ENCODE assay signal across 1 cellular context in the genomic region with DNA sequence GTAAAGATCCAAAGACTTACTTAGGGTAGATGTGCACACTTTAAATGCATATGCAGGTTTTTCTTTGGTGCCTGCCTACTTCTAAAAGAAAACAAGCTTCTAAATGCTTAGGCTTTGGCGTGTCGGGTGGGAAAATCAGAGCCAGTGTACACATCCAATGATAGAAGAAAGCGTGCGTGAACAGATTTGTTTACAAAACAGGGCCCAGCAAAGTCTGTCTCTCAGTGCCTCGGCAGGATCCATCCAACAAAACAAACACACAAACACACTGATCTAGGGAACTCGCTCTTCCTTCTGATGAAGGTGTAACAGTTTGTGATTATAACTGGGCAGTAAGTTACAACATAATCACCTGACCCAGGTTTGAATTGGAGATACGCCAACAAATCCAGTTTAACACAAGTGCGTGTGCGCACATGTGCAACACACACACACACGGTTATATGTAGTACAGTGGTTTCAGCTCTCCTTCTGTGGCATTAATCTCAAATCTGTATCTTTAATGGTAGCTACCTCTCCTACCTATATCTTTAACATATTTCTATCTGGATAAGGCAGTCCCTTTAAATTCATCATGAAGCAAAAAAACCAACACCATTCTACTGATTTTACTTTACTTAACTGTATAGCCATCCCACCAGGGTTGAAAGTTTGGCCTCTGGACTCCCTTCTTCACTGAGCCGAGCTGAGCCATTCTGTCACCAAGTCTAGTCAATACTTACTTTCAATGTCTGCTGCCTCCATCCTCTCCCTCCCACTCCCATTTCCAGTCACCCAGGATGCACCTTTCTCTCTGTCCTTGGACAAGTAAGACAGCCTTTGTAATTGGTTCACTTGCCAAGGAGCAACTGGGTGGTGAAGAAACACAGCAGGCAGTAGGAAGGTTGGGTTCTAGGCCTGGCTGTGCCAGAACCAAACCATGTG.
TF ChIP-seq lines count a peak whose summit lies in the region.

No MANE protein-coding gene starts in this region.

TF ChIP-seq in HepG2, 621 proteins besides CTCF, POLR2A, EP300 and RAD21 (continued from another document):
- TF ChIP-seq, protein P1, sequence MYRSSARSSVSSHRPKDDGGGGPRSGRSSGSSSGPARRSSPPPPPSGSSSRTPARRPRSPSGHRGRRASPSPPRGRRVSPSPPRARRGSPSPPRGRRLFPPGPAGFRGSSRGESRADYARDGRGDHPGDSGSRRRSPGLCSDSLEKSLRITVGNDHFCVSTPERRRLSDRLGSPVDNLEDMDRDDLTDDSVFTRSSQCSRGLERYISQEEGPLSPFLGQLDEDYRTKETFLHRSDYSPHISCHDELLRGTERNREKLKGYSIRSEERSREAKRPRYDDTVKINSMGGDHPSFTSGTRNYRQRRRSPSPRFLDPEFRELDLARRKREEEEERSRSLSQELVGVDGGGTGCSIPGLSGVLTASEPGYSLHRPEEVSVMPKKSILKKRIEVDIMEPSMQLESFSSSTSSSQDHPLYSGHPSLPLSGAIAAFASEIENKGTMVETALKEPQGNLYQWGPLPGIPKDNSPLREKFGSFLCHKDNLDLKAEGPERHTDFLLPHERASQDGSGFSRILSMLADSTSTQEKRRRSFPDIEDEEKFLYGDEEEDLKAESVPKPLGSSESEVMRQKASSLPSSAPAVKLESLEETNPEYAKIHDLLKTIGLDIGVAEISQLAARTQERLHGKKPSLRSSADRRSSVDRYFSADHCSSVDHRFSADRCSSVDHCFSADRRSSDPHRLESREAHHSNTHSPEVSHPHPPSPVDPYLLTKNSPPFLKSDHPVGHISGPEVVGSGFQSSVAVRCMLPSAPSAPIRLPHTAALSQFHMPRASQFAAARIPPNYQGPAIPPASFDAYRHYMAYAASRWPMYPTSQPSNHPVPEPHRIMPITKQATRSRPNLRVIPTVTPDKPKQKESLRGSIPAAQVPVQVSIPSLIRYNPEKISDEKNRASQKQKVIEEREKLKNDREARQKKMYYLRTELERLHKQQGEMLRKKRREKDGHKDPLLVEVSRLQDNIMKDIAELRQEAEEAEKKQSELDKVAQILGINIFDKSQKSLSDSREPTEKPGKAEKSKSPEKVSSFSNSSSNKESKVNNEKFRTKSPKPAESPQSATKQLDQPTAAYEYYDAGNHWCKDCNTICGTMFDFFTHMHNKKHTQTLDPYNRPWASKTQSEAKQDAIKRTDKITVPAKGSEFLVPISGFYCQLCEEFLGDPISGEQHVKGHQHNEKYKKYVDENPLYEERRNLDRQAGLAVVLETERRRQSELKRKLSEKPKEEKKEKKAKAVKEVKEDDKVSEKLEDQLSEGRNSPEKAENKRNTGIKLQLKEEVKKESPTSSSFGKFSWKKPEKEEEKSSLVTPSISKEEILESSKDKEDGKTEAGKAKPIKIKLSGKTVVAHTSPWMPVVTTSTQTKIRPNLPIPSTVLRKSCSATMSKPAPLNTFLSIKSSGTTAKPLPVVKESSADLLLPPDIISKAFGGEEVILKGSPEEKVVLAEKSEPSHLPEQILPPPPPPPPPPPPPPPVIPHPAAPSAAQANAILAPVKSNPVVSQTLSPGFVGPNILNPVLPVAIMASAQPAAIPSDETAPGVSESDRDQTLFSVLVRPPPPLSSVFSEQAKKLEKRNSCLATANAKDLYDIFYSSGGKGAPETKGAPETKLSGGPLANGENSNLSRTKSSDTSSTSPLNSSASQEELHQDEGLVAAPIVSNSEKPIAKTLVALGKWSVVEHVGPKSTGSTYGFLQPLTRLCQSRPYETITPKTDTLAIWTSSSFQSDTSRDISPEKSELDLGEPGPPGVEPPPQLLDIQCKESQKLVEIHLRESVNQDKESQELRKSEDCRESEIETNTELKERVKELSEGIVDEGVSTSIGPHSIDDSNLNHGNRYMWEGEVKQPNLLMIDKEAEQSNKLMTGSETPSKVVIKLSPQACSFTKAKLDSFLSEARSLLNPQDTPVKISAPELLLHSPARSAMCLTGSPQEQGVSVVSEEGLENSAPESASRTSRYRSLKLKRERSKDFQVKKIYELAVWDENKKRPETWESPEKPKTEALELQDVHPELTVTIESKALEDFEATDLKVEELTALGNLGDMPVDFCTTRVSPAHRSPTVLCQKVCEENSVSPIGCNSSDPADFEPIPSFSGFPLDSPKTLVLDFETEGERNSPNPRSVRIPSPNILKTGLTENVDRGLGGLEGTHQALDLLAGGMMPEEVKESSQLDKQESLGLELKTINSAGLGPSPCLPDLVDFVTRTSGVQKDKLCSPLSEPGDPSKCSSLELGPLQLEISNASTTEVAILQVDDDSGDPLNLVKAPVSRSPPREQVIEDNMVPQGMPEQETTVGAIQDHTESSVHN (CRISPR knock-in tag; IDR thresholded peaks at IDR 0.05) = no peak
- TF ChIP-seq NCOA1 (CRISPR knock-in tag; IDR thresholded peaks at IDR 0.05) (no peak), ZNF878 (CRISPR knock-in tag; IDR thresholded peaks at IDR 0.05) (0 out of 2 replicates have a peak, but pooled peaks have one; percentile 27), MYNN (CRISPR knock-in tag; IDR thresholded peaks at IDR 0.05; ENCODE audit: low read depth) (no peak), RNF2 (conservative IDR thresholded peaks at IDR 0.05; ENCODE audit: low read depth) (no peak)
- TF ChIP-seq, protein P2, sequence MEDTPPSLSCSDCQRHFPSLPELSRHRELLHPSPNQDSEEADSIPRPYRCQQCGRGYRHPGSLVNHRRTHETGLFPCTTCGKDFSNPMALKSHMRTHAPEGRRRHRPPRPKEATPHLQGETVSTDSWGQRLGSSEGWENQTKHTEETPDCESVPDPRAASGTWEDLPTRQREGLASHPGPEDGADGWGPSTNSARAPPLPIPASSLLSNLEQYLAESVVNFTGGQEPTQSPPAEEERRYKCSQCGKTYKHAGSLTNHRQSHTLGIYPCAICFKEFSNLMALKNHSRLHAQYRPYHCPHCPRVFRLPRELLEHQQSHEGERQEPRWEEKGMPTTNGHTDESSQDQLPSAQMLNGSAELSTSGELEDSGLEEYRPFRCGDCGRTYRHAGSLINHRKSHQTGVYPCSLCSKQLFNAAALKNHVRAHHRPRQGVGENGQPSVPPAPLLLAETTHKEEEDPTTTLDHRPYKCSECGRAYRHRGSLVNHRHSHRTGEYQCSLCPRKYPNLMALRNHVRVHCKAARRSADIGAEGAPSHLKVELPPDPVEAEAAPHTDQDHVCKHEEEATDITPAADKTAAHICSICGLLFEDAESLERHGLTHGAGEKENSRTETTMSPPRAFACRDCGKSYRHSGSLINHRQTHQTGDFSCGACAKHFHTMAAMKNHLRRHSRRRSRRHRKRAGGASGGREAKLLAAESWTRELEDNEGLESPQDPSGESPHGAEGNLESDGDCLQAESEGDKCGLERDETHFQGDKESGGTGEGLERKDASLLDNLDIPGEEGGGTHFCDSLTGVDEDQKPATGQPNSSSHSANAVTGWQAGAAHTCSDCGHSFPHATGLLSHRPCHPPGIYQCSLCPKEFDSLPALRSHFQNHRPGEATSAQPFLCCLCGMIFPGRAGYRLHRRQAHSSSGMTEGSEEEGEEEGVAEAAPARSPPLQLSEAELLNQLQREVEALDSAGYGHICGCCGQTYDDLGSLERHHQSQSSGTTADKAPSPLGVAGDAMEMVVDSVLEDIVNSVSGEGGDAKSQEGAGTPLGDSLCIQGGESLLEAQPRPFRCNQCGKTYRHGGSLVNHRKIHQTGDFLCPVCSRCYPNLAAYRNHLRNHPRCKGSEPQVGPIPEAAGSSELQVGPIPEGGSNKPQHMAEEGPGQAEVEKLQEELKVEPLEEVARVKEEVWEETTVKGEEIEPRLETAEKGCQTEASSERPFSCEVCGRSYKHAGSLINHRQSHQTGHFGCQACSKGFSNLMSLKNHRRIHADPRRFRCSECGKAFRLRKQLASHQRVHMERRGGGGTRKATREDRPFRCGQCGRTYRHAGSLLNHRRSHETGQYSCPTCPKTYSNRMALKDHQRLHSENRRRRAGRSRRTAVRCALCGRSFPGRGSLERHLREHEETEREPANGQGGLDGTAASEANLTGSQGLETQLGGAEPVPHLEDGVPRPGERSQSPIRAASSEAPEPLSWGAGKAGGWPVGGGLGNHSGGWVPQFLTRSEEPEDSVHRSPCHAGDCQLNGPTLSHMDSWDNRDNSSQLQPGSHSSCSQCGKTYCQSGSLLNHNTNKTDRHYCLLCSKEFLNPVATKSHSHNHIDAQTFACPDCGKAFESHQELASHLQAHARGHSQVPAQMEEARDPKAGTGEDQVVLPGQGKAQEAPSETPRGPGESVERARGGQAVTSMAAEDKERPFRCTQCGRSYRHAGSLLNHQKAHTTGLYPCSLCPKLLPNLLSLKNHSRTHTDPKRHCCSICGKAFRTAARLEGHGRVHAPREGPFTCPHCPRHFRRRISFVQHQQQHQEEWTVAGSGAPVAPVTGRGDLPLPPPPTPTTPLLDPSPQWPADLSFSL (CRISPR knock-in tag; IDR thresholded peaks at IDR 0.05) = peak; percentile 64; the same call in 1 of the 2 replicates
- TF ChIP-seq, protein P3, sequence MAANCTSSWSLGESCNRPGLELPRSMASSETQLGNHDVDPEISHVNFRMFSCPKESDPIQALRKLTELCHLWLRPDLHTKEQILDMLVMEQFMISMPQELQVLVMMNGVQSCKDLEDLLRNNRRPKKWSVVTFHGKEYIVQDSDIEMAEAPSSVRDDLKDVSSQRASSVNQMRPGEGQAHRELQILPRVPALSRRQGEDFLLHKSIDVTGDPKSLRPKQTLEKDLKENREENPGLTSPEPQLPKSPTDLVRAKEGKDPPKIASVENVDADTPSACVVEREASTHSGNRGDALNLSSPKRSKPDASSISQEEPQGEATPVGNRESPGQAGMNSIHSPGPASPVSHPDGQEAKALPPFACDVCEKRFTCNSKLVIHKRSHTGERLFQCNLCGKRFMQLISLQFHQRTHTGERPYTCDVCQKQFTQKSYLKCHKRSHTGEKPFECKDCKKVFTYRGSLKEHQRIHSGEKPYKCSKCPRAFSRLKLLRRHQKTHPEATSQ (CRISPR knock-in tag; IDR thresholded peaks at IDR 0.05; ENCODE audit: borderline replicate concordance) = no peak
